In the genomic region with DNA sequence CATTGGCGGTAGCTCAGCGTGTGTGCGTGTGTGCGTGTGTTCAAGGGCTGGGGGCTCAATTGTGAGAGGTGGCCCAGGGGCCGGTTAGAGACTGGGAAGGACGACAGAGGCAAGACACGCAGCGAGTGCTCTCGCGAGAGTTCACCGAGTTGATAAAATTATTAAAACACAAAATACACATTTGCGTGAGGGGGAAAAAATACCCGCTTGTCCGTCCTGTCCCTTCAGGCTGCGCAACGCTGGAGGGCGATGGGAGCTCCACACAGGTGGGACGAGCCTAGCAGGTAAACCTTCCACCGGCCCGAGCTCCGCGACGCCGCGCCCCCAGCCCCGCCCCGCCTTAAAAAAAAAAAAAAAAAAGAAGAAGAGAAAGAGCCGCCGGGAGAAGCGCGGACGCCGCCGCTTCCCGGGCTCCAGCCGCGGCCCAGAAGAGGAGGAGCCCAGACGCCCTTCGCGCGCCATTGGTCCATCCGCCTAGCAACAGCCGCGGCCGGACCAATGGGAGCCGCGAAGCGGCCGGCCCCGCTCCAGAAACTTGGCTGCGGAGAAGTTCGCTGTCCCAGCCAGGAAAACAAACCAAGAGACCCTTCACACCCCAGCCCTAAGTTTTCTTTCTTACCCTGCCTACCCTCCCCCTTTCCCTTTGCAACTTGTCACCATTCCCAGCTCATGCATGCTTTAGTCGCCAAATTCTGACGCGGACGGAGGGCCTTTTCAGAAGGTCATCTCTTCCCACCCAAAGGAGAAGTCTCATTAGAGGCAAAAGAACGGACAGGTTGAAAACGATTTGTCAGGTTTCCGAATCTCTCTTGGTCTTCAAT, we compare ENCODE assay signal across 8 cellular contexts.
DNase-seq lines count a peak whose midpoint lies in the region; ATAC-seq, FAIRE-seq and TF ChIP-seq lines count a peak whose summit lies in the region.

No MANE protein-coding gene starts in this region.

- H3K4me3 Mint-ChIP-seq in CD8-positive, alpha-beta T cell = peak overlapping the region; percentile 86
- peak overlapping the region; percentile 77 to 90 (median 82) for H3K4me3 Mint-ChIP-seq in naive thymus-derived CD8-positive, alpha-beta T cell
- H3K4me3 Mint-ChIP-seq in stimulated activated naive B cell treated with anti-CD40 and anti-IgM and Interleukin-4, amounts not matched to agents 10 μg/mL and 1 μg/mL and 100 μg/mL, for 72 hours = peak overlapping the region; percentile 95 to 97

- H3K27ac Mint-ChIP-seq in CD8-positive, alpha-beta T cell = no peak overlapping the region
- H3K27ac Mint-ChIP-seq in naive thymus-derived CD8-positive, alpha-beta T cell = peak overlapping the region in 8 of 10 donors; percentile 5 to 87 (median 50)
- peak overlapping the region; percentile 93 for H3K27ac Mint-ChIP-seq in stimulated activated naive B cell treated with anti-CD40 and anti-IgM and Interleukin-4, amounts not matched to agents 10 μg/mL and 1 μg/mL and 100 μg/mL, for 72 hours

- no peak for FAIRE-seq in HTR-8/SVneo (lab: Jason Lieb, UNC)

- peaks cover 7% of the 10 kb centered on the region for H3K4me1 Mint-ChIP-seq in CD8-positive, alpha-beta T cell (ENCODE audit: low read depth)
- peaks cover 4 to 26% (median 14%) of the 10 kb centered on the region in 4 donors for H3K4me1 Mint-ChIP-seq in naive thymus-derived CD8-positive, alpha-beta T cell
- peaks cover 12 to 31% of the 10 kb centered on the region in 2 donors for H3K4me1 Mint-ChIP-seq in stimulated activated naive B cell treated with anti-CD40 and anti-IgM and Interleukin-4, amounts not matched to agents 10 μg/mL and 1 μg/mL and 100 μg/mL, for 72 hours

- H3K9me3 Mint-ChIP-seq in CD8-positive, alpha-beta T cell = no peaks in the 10 kb centered on the region
- no peaks in the 10 kb centered on the region for H3K9me3 Mint-ChIP-seq in naive thymus-derived CD8-positive, alpha-beta T cell
- no peaks in the 10 kb centered on the region for H3K9me3 Mint-ChIP-seq in stimulated activated naive B cell treated with anti-CD40 and anti-IgM and Interleukin-4, amounts not matched to agents 10 μg/mL and 1 μg/mL and 100 μg/mL, for 72 hours

- CTCF ChIA-PET in CD8-positive, alpha-beta T cell (lab: Charles Lee) = no interaction called here
- CTCF ChIA-PET in Panc1 (lab: Charles Lee) = no interaction called here

- POLR2A ChIA-PET in CD8-positive, alpha-beta T cell (lab: Charles Lee) = no interaction called here
- POLR2A ChIA-PET in Panc1 (lab: Charles Lee) = no interaction called here
- POLR2A ChIA-PET in naive thymus-derived CD8-positive, alpha-beta T cell (lab: Charles Lee) = no interaction called here

- intact Hi-C loops in CD8-positive, alpha-beta T cell (cut with DNase I, micrococcal nuclease) = no loop called here
- intact Hi-C loops in Panc1 (cut with micrococcal nuclease; ENCODE audit: unreplicated experiment) = no loop called here

- H3K36me3 Mint-ChIP-seq in CD8-positive, alpha-beta T cell = no peaks in the 10 kb centered on the region
- H3K36me3 Mint-ChIP-seq in naive thymus-derived CD8-positive, alpha-beta T cell = no peaks in the 10 kb centered on the region
- H3K36me3 Mint-ChIP-seq in stimulated activated naive B cell treated with anti-CD40 and anti-IgM and Interleukin-4, amounts not matched to agents 10 μg/mL and 1 μg/mL and 100 μg/mL, for 72 hours = no peaks in the 10 kb centered on the region

- no peaks in the 10 kb centered on the region for H3K9me3 ChIP-seq in CD8-positive, alpha-beta T cell (ENCODE audit: low read length)
- no peaks in the 10 kb centered on the region for H3K9me3 ChIP-seq in Panc1 (ENCODE audit: control insufficient read depth, insufficient read depth, low read depth, low read length)

- no peak for TF ChIP-seq CTCF in CD8-positive, alpha-beta T cell (IDR thresholded peaks at IDR 0.05)
- TF ChIP-seq CTCF in Panc1 (IDR thresholded peaks at IDR 0.05) (no peak), fibroblast of pulmonary artery (IDR thresholded peaks at IDR 0.05; ENCODE audit: low read length, missing control alignments) (no peak)

- H3K27ac ChIP-seq in CD8-positive, alpha-beta T cell (ENCODE audit: low read depth, low read length) = no peak overlapping the region
- no peak overlapping the region for H3K27ac ChIP-seq in Panc1 (ENCODE audit: low read length)

- in situ Hi-C loops in Panc1 (cut with HindIII; ENCODE audit: low pct_unique_long_range_greater_than_20kb, low sequenced_read_pairs) = no loop called here

- peak overlapping the region; percentile 46 for H3K4me3 ChIP-seq in CD8-positive, alpha-beta T cell (ENCODE audit: low read depth, low read length)
- H3K4me3 ChIP-seq in Panc1 (ENCODE audit: low read depth in 2 of 2, low read length in 2 of 2) (peak overlapping the region; percentile 40 to 73), fibroblast of pulmonary artery (replicated peaks; ENCODE audit: low read depth, low read length) (peak overlapping the region; percentile 57)

- no peaks in the 10 kb centered on the region for H3K36me3 ChIP-seq in CD8-positive, alpha-beta T cell (ENCODE audit: insufficient read depth, low read length)
- H3K36me3 ChIP-seq in Panc1 (ENCODE audit: control insufficient read depth, insufficient read depth, low read length) = no peaks in the 10 kb centered on the region

- no peaks in the 10 kb centered on the region for H3K27me3 ChIP-seq in CD8-positive, alpha-beta T cell (ENCODE audit: insufficient read depth, low read length)
- no peaks in the 10 kb centered on the region for H3K27me3 ChIP-seq in Panc1 (ENCODE audit: control insufficient read depth, insufficient read depth, low read length)

- peak in 6 of 7 experiments; percentile 35 to 57 (median 38) for DNase-seq in CD8-positive, alpha-beta T cell
- DNase-seq in HTR-8/SVneo (ENCODE audit: insufficient read length, low spot score) (peak; percentile 57), Panc1 (ENCODE audit: low read depth, low spot score) (no peak), fibroblast of pulmonary artery (ENCODE audit: low read depth) (peak; percentile 78)
- peak; percentile 64 for DNase-seq in activated T-helper 9 cell treated with anti-CD3 and anti-CD28 coated beads, Interleukin-2, amount 50 U/mL, for 16 hours (ENCODE audit: low read depth)
- DNase-seq in naive thymus-derived CD8-positive, alpha-beta T cell = peak in 9 of 10 donors; percentile 9 to 62 (median 26)
- DNase-seq in stimulated activated naive B cell treated with anti-CD40 and anti-IgM and Interleukin-4, amounts not matched to agents 10 μg/mL and 1 μg/mL and 100 μg/mL, for 72 hours = peak; percentile 60

- peaks cover 4% of the 10 kb centered on the region for H3K4me1 ChIP-seq in CD8-positive, alpha-beta T cell (ENCODE audit: insufficient read depth, low read length)
- H3K4me1 ChIP-seq in Panc1 (ENCODE audit: control insufficient read depth, insufficient read depth, low read length) = no peaks in the 10 kb centered on the region

- H3K27me3 Mint-ChIP-seq in CD8-positive, alpha-beta T cell (ENCODE audit: low read depth) = peaks cover 6% of the 10 kb centered on the region
- H3K27me3 Mint-ChIP-seq in naive thymus-derived CD8-positive, alpha-beta T cell = peaks cover 8 to 66% (median 20%) of the 10 kb centered on the region in 5 donors
- peaks cover 0 to 7% of the 10 kb centered on the region in 2 donors for H3K27me3 Mint-ChIP-seq in stimulated activated naive B cell treated with anti-CD40 and anti-IgM and Interleukin-4, amounts not matched to agents 10 μg/mL and 1 μg/mL and 100 μg/mL, for 72 hours

- peak; percentile 93 for ATAC-seq in CD8-positive, alpha-beta T cell
- peak; percentile 98 for ATAC-seq in GM21367 (IDR thresholded peaks at IDR 0.05; ENCODE audit: unreplicated experiment)
- ATAC-seq in Panc1 = peak; percentile 98
- peak; percentile 71 to 91 for ATAC-seq in naive thymus-derived CD8-positive, alpha-beta T cell
- ATAC-seq in stimulated activated naive B cell treated with anti-CD40 and anti-IgM and Interleukin-4, amounts not matched to agents 10 μg/mL and 1 μg/mL and 100 μg/mL, for 72 hours (replicated peaks) = peak; percentile 98 to 99

- no TSS peak for BruUV-seq in Panc1 (replicated peaks; lab: Mats Ljungman, UMichigan)
